In genomic region chr5:33372721-33373120, GRCh38 we compare ENCODE assay signal across 24 cellular contexts.
"Had no signal": no experiment of that assay in that cellular context is flagged by ENCODE, and none has a peak within 500 bp of the region (broad histone marks: within the 10 kb centered on the region; RNA-seq: fewer than 3 reads in every experiment).

No MANE protein-coding gene starts in this region.

- H3K4me1 ChIP-seq: foreskin keratinocyte, gastroesophageal sphincter, left lung, prostate gland, right atrium auricular region, testis had no signal

- H3K27me3 ChIP-seq: dorsolateral prefrontal cortex, foreskin keratinocyte, gastroesophageal sphincter, heart left ventricle, hepatocyte, left lung, right atrium auricular region, testis, tibial artery, upper lobe of left lung had no signal

- H3K27ac ChIP-seq: dorsolateral prefrontal cortex, foreskin keratinocyte, gastroesophageal sphincter, hepatocyte, left lung, prostate gland, right atrium auricular region, testis, tibial artery, upper lobe of left lung had no signal

- DNase-seq: cerebellar nuclear complex; dorsolateral prefrontal cortex; effector CD4-positive, alpha-beta T cell; foreskin keratinocyte; heart left ventricle; left cardiac atrium; left lung; mesenchymal stem cell; mucosa of descending colon; naive B cell; stimulated activated CD4-positive, alpha-beta T cell treated with anti-CD3 and anti-CD28 coated beads, Interleukin-2, amount 100 ng/mL, for 24 hours; stimulated activated CD4-positive, alpha-beta T cell treated with anti-CD3 and anti-CD28 coated beads, Interleukin-4, amount 100 ng/mL, for 4 hours; stimulated activated naive CD8-positive, alpha-beta T cell treated with anti-CD3 and anti-CD28 coated beads, Interleukin-15, Interleukin-2, amounts not matched to agents 100 U/mL and 50 U/mL, for 24 hours; substantia nigra; testis; tibial artery; upper lobe of left lung had no signal

- H3K79me2 ChIP-seq: hepatocyte had no signal

- H3K4me2 ChIP-seq: hepatocyte had no signal

- H3K36me3 ChIP-seq: gastroesophageal sphincter, heart left ventricle, left lung, prostate gland, right atrium auricular region, tibial artery, upper lobe of left lung had no signal

- ATAC-seq: foreskin keratinocyte; gastroesophageal sphincter; heart left ventricle; left cardiac atrium; left lung; mucosa of descending colon; natural killer cell treated with Interleukin-12 subunit alpha and Interleukin-12 subunit beta and Interleukin-15 and Interleukin-18, amount 100 ng/mL, for 72 hours; sciatic nerve; stimulated activated memory B cell treated with anti-CD40 and anti-IgM and Interleukin-4, amounts not matched to agents 10 μg/mL and 1 μg/mL and 100 μg/mL, for 72 hours; stimulated activated naive CD8-positive, alpha-beta T cell treated with anti-CD3 and anti-CD28 coated beads, Interleukin-15, Interleukin-2, amounts not matched to agents 100 U/mL and 50 U/mL, for 24 hours had no signal

- H3K9me3 ChIP-seq: gastroesophageal sphincter, heart left ventricle, left lung, mucosa of descending colon, prostate gland, right atrium auricular region, testis, tibial artery, upper lobe of left lung had no signal

- H3K4me3 ChIP-seq: dorsolateral prefrontal cortex, gastroesophageal sphincter, heart left ventricle, hepatocyte, left lung, mucosa of descending colon, prostate gland, right atrium auricular region, testis, tibial artery, upper lobe of left lung had no signal

- H2AFZ ChIP-seq: hepatocyte had no signal
